14 cellular contexts compared by ENCODE assay signal in the genomic region with DNA sequence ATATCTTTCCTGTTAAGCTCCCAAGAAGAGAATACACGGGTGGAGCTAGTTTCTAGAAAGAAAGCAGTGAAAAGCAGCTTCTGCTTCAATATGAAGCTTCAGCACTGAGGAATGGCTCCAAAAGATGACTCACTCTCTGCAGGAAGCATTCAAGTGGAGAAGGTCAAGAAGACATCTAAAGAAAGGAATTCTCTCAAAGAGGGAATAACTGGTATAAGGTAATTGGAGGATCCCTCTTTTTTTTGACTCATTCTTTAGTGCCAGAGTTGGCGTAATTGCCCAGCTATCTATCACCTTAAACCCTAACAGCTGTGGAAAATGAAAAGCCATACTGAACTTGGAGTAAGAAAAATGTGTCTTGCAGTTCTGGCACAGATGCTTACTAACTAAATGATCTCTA. TPM values are rescaled to one million over a fixed set of nuclear protein-coding genes. Genes with fewer than 3 reads are reported as not detected.
DNase-seq lines count a peak whose midpoint lies in the region; ATAC-seq and TF ChIP-seq lines count a peak whose summit lies in the region.
"Had no signal": no experiment of that assay in that cellular context is flagged by ENCODE, and none has a peak within 500 bp of the region (broad histone marks: within the 10 kb centered on the region; RNA-seq: fewer than 3 reads in every experiment).

No MANE protein-coding gene starts in this region.

- H3K4me3 ChIP-seq in epithelial cell of proximal tubule (ENCODE audit: low read depth, low read length) (no peak overlapping the region), Karpas-422 (ENCODE audit: low read length) (no peak overlapping the region)
- H3K4me3 ChIP-seq: skin epidermis had no signal

- ATAC-seq in HG03432 (IDR thresholded peaks at IDR 0.05; ENCODE audit: unreplicated experiment) (no peak), HG03442 (IDR thresholded peaks at IDR 0.05; ENCODE audit: unreplicated experiment) (no peak)
- ATAC-seq: activated CD8-positive, alpha-beta T cell treated with anti-CD3 and anti-CD28 coated beads for 36 hours had no signal

- no peak for TF ChIP-seq CTCF in epithelial cell of proximal tubule (conservative IDR thresholded peaks at IDR 0.05; ENCODE audit: low read depth, low read length)

- no peak overlapping the region for H3K9ac ChIP-seq in Karpas-422 (ENCODE audit: low read length)

- DNase-seq in GM03348 (ENCODE audit: low spot score) (peak; percentile 36), RPMI7951 (ENCODE audit: low read depth) (peak; percentile 70), epithelial cell of proximal tubule (ENCODE audit: low read depth) (peak; percentile 56), renal cortical epithelial cell (ENCODE audit: low read depth) (peak; percentile 73), nucleus accumbens (lab: John Stamatoyannopoulos, UW) (no peak), Karpas-422 (no peak)
- DNase-seq: activated CD8-positive, alpha-beta T cell treated with anti-CD3 and anti-CD28 coated beads for 36 hours; DMS 273 treated with DMSO at 0.1 percent for 48 hours; effector CD4-positive, alpha-beta T cell; NCI-H1105; NCI-H774 had no signal

- H3K79me2 ChIP-seq in Karpas-422 (ENCODE audit: low read length), result no peaks in the 10 kb centered on the region

- H2AFZ ChIP-seq in Karpas-422 (ENCODE audit: low read length), result no peak overlapping the region

- H3K9me3 ChIP-seq in Karpas-422 (ENCODE audit: low read length), result peaks cover 14% of the 10 kb centered on the region

- no peaks in the 10 kb centered on the region for H3K36me3 ChIP-seq in Karpas-422 (ENCODE audit: insufficient read depth, low read length)

- no peak overlapping the region for H3K4me2 ChIP-seq in Karpas-422 (ENCODE audit: low read depth, low read length, poor library complexity, severe bottlenecking)

- H3K9me2 ChIP-seq in Karpas-422 (replicated peaks; ENCODE audit: insufficient read depth, low read length), result no peaks in the 10 kb centered on the region

- no peak overlapping the region for H3K27ac ChIP-seq in Karpas-422 (ENCODE audit: low read length)

- H3K4me1 ChIP-seq in Karpas-422 (ENCODE audit: low read length), result no peaks in the 10 kb centered on the region

- no peaks in the 10 kb centered on the region for H4K20me1 ChIP-seq in Karpas-422 (ENCODE audit: insufficient read depth, low read depth, low read length)

- no peaks in the 10 kb centered on the region for H3K27me3 ChIP-seq in Karpas-422 (ENCODE audit: low read length)

RNA-seq across cellular contexts. Expression of gene EDA2R, which starts 3.5 kb away (rescaled TPM):
- 0.72 and 1.6 TPM in 2 replicates for total RNA-seq in RPMI7951 (2014; rRNA removed; shearing (Covaris generic))
- total RNA-seq in epithelial cell of proximal tubule (1.0 and 3.9 TPM in 2 replicates), renal cortical epithelial cell (6.3 and 15.2 TPM in 2 replicates)
- total RNA-seq in Karpas-422 (2014; rRNA removed; shearing (Covaris generic); ENCODE audit: low replicate concordance), result not detected in 2 replicates

Comparison
In these comparisons a context has a peak if more than half of its experiments do, and no peak if none do; other contexts are left out.
1. DNase-seq: peak in GM03348 (single experiment), RPMI7951 (single experiment), epithelial cell of proximal tubule (single experiment) and renal cortical epithelial cell (single experiment); none in nucleus accumbens (0 of 56) and Karpas-422 (single experiment).